Comparison of ENCODE assay signal across 20 cellular contexts in genomic region chr6:3009930-3010329, GRCh38. TPM values are rescaled to one million over a fixed set of nuclear protein-coding genes. Genes with fewer than 3 reads are reported as not detected.
A peak's percentile ranks its signal among the peaks of the same experiment; 100 is the strongest.
DNase-seq lines count a peak whose midpoint lies in the region; ATAC-seq and TF ChIP-seq lines count a peak whose summit lies in the region.
"Had no signal": no experiment of that assay in that cellular context is flagged by ENCODE, and none has a peak within 500 bp of the region (broad histone marks: within the 10 kb centered on the region; RNA-seq: fewer than 3 reads in every experiment).

No MANE protein-coding gene starts in this region.

- TF ChIP-seq CTCF in brain microvascular endothelial cell (IDR thresholded peaks at IDR 0.05; ENCODE audit: low read depth, low read length, missing control alignments) (no peak), glutamatergic neuron (IDR thresholded peaks at IDR 0.05; ENCODE audit: partially characterized antibody, unreplicated experiment) (no peak)

- H3K9me3 ChIP-seq in HUES64 (ENCODE audit: insufficient read depth, low read depth, low read length), result peaks cover 26% of the 10 kb centered on the region

- peaks cover 16% of the 10 kb centered on the region for H3K9me3 Mint-ChIP-seq in glutamatergic neuron (ENCODE audit: unreplicated experiment)

- peaks cover 7% of the 10 kb centered on the region for H3K4me1 Mint-ChIP-seq in glutamatergic neuron (ENCODE audit: low read depth, unreplicated experiment)
- H3K4me1 Mint-ChIP-seq: IgD-negative memory B cell had no signal

- ATAC-seq in left colon (peak; percentile 83), left lobe of liver (no peak), HG02798 (IDR thresholded peaks at IDR 0.05; ENCODE audit: poor library complexity, unreplicated experiment) (no peak)
- ATAC-seq: CD8-positive, alpha-beta T cell; HCT116 had no signal

- H3K27ac ChIP-seq in HUES64 (ENCODE audit: low read depth, low read length), result peak overlapping the region; percentile 57
- H3K27ac ChIP-seq in brain microvascular endothelial cell, result no peak overlapping the region
- H3K27ac ChIP-seq: BLaER1, RWPE1 had no signal

- DNase-seq in A172 (ENCODE audit: low spot score) (peak; percentile 56), brain microvascular endothelial cell (peak; percentile 63), left colon (no peak), cerebellar cortex (ENCODE audit: low spot score) (no peak), left lobe of liver (ENCODE audit: low spot score) (no peak), glutamatergic neuron (no peak)
- DNase-seq: 8988T; CD8-positive, alpha-beta T cell; DMS79 treated with DMSO at 0.1 percent for 48 hours; NCI-H187 treated with DMSO at 0.1 percent for 48 hours; NCI-H446; NCI-H69; NK-92 treated with Interleukin-12 subunit alpha and Interleukin-12 subunit beta, amount 100 ng/mL, for 24 hours; OCI-M1 had no signal

- H3K4me3 ChIP-seq in HUES64 (ENCODE audit: low read length) (no peak overlapping the region), brain microvascular endothelial cell (ENCODE audit: low read depth, low read length) (no peak overlapping the region)
- H3K4me3 ChIP-seq: BLaER1 had no signal

- H3K4me1 ChIP-seq in HUES64 (ENCODE audit: insufficient read depth, low read length), result peaks cover 24% of the 10 kb centered on the region
- H3K4me1 ChIP-seq: BLaER1 had no signal

- H3K4me3 Mint-ChIP-seq in glutamatergic neuron (ENCODE audit: unreplicated experiment), result no peak overlapping the region
- H3K4me3 Mint-ChIP-seq: CD8-positive, alpha-beta T cell; IgD-negative memory B cell had no signal

- no peak overlapping the region for H3K27ac Mint-ChIP-seq in glutamatergic neuron (ENCODE audit: unreplicated experiment)
- H3K27ac Mint-ChIP-seq: CD8-positive, alpha-beta T cell; IgD-negative memory B cell had no signal

- H3K36me3 ChIP-seq in HUES64 (ENCODE audit: insufficient read depth, low read length), result peaks cover 78% of the 10 kb centered on the region
- no peaks in the 10 kb centered on the region for H3K36me3 ChIP-seq in brain microvascular endothelial cell (replicated peaks)

- H3K27me3 ChIP-seq in HUES64 (ENCODE audit: insufficient read depth, low read length) (no peaks in the 10 kb centered on the region), brain microvascular endothelial cell (replicated peaks) (no peaks in the 10 kb centered on the region)
- H3K27me3 ChIP-seq: BLaER1 had no signal

- 76% methylated on average over 3 of the region's 3 CpGs for WGBS in HUES64

- H3K9ac ChIP-seq in HUES64 (ENCODE audit: low read depth, low read length), result no peak overlapping the region
- H3K9ac ChIP-seq: BLaER1 had no signal

- in situ Hi-C loops in brain microvascular endothelial cell (cut with HindIII; ENCODE audit: low pct_ligation_motif_present, low sequenced_read_pairs), result no loop called here

- H3K36me3 Mint-ChIP-seq in glutamatergic neuron (ENCODE audit: unreplicated experiment), result peaks cover 44% of the 10 kb centered on the region

- H3K27me3 Mint-ChIP-seq in glutamatergic neuron (ENCODE audit: unreplicated experiment), result peaks cover 1% of the 10 kb centered on the region
- H3K27me3 Mint-ChIP-seq: IgD-negative memory B cell had no signal

- intact Hi-C loops in left colon (cut with DNase I, micrococcal nuclease), result loop anchor here in 1 of 2 donors (5.0 kb wide), 1 partner anchor 37 kb away; no protein-coding TSS in a partner anchor

RNA-seq across cellular contexts. Expression of gene NQO2, which starts 10.2 kb away (rescaled TPM):
- 61.6 and 74.5 TPM in 2 replicates for total RNA-seq in A172 (2014; rRNA removed; shearing (Covaris generic))
- 125 TPM for polyA plus RNA-seq in HUES64 (2013, experiment 1 of 2)
- polyA plus RNA-seq in HUES64 (2013, experiment 2 of 2), result 138 TPM
- total RNA-seq in left colon, result 10 to 100 TPM in 1 of 2 donors, 1 to 10 TPM in 1; 10.0 to 12.2 TPM
- total RNA-seq in left lobe of liver, result 62.7 TPM
- 28.1 TPM for total RNA-seq in glutamatergic neuron (ENCODE audit: unreplicated experiment)

RNA-seq across cellular contexts. Expression of gene SERPINB6, which starts 38.6 kb away (rescaled TPM):
- 121 and 141 TPM in 2 replicates for total RNA-seq in A172 (2014; rRNA removed; shearing (Covaris generic))
- polyA plus RNA-seq in HUES64 (2013, experiment 1 of 2), result 15.9 TPM
- 21.7 TPM for polyA plus RNA-seq in HUES64 (2013, experiment 2 of 2)
- total RNA-seq in left colon (100 to 1,000 TPM; 182 to 192 TPM), left lobe of liver (31.8 TPM), glutamatergic neuron (ENCODE audit: unreplicated experiment) (14.0 TPM)

RNA-seq across cellular contexts. Expression of gene RIPK1, which starts 58.4 kb away (rescaled TPM):
- 18.3 TPM in 2 replicates for total RNA-seq in A172 (2014; rRNA removed; shearing (Covaris generic))
- polyA plus RNA-seq in HUES64 (2013, experiment 1 of 2), result 18.5 TPM
- polyA plus RNA-seq in HUES64 (2013, experiment 2 of 2), result 16.9 TPM
- 10 to 100 TPM; 30.2 to 35.0 TPM for total RNA-seq in left colon
- 12.6 TPM for total RNA-seq in left lobe of liver
- total RNA-seq in glutamatergic neuron (ENCODE audit: unreplicated experiment), result 10.6 TPM

Comparison
In these comparisons a context has a peak if more than half of its experiments do, and no peak if none do; other contexts are left out.
1. DNase-seq: peak in A172 (single experiment) and brain microvascular endothelial cell (single experiment); none in left colon (0 of 2), cerebellar cortex (single experiment), left lobe of liver (single experiment) and glutamatergic neuron (single experiment).